8 cellular contexts compared by ENCODE assay signal in genomic region chr20:29873946-29874345, GRCh38.
DNase-seq lines count a peak whose midpoint lies in the region; ATAC-seq and TF ChIP-seq lines count a peak whose summit lies in the region.
"Had no signal": no experiment of that assay in that cellular context is flagged by ENCODE, and none has a peak within 500 bp of the region (broad histone marks: within the 10 kb centered on the region; RNA-seq: fewer than 3 reads in every experiment).

No MANE protein-coding gene starts in this region.

- H4K20me1 ChIP-seq in GM23248 (ENCODE audit: insufficient read depth): no peaks in the 10 kb centered on the region

- H3K9me2 ChIP-seq in GM23248 (ENCODE audit: insufficient read depth): no peaks in the 10 kb centered on the region

- ATAC-seq in HG03280 (IDR thresholded peaks at IDR 0.05; ENCODE audit: unreplicated experiment): no peak

- H3F3A ChIP-seq in GM23248 (ENCODE audit: insufficient read depth): no peaks in the 10 kb centered on the region

- H3K4me1 ChIP-seq in GM23248 (ENCODE audit: insufficient read depth): no peaks in the 10 kb centered on the region

- no peak overlapping the region for H2AFZ ChIP-seq in GM23248

- no peak overlapping the region for H3K4me2 ChIP-seq in GM23248 (ENCODE audit: unreplicated experiment)

- H3K4me3 ChIP-seq in GM23248 (no peak overlapping the region), cardiac fibroblast (replicated peaks in 1 of 2; ENCODE audit: low read depth in 2 of 2, low read length in 2 of 2) (peak overlapping the region in 1 of 2 donors; percentile 38)
- H3K4me3 ChIP-seq: thoracic aorta had no signal

- H3K27ac ChIP-seq in GM23248: no peak overlapping the region
- H3K27ac ChIP-seq: thoracic aorta had no signal

- H3K79me2 ChIP-seq in GM23248 (ENCODE audit: insufficient read depth): no peaks in the 10 kb centered on the region

- peak; percentile 63 for DNase-seq in GM23248
- peak; percentile 63 for DNase-seq in NCI-H2227 (lab: John Stamatoyannopoulos, UW; ENCODE audit: unreplicated experiment)
- DNase-seq in cardiac fibroblast (ENCODE audit: low read depth in 2 of 2): peak; percentile 38 to 51
- DNase-seq in mesenteric fat pad (ENCODE audit: low spot score): peak; percentile 95
- DNase-seq in central memory CD4-positive, alpha-beta T cell: no peak
- no peak for DNase-seq in superior temporal gyrus (ENCODE audit: extremely low spot score)

- H3K9ac ChIP-seq in GM23248: no peak overlapping the region

- H3K36me3 ChIP-seq in GM23248 (ENCODE audit: low read depth): no peaks in the 10 kb centered on the region
- H3K36me3 ChIP-seq: thoracic aorta had no signal

- TF ChIP-seq CTCF in cardiac fibroblast (IDR thresholded peaks at IDR 0.05; ENCODE audit: low read depth, low read length): no peak

- in situ Hi-C loops in GM23248 (cut with MboI): no loop called here

- H3K9me3 ChIP-seq in GM23248 (ENCODE audit: low read depth): no peaks in the 10 kb centered on the region

- 36 to 41% methylated on average over 23 to 28 of the region's 28 CpGs for WGBS in GM23248 (ENCODE audit: low coverage in 1 of 2, low lambda C conversion rate in 2 of 2, missing lambda C conversion rate in 2 of 2), 2 experiments

- H3K27me3 ChIP-seq in GM23248 (replicated peaks; ENCODE audit: insufficient read depth): no peaks in the 10 kb centered on the region

Comparison
In these comparisons a context has a peak if more than half of its experiments do, and no peak if none do; other contexts are left out.
1. DNase-seq: peak in GM23248 (single experiment), NCI-H2227 (single experiment), cardiac fibroblast (2 of 2) and mesenteric fat pad (single experiment); none in central memory CD4-positive, alpha-beta T cell (single experiment) and superior temporal gyrus (single experiment).